9 cellular contexts compared by ENCODE assay signal in the genomic region with DNA sequence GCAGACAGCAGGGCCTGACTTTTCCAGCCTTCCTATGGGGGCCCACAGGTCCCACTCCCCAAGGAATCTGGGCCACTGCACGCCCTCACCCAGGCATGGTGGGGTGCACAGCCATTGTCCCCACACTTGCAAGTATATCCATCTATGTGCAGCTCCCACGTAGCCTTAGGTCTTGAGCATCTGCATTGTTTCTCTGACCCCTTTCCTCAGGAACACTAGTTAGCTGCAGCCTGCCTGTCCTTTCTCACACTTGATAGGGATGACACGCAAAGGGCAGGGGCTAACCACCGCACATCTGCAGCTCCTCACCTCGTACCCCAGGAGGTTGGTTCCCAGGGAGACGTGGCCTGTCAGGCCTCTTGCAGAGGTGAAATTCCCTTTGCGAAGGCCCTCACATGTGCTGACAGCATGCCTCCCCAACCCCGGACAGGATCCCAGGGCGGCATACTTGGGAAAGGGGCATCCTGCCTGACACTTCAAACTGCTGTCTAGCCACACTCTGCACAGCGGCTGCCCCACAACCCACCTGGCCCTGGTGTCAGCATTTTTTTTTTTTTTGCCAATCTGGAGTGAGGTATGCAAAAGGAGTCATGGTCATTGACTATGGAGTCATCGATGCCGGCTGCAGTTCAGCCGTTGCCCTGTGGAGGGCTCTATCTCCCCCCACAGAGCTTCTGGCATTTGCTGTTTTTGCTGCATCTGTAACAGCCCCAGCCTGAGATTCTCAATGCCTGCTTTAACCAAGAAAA. TPM values are rescaled to one million over a fixed set of nuclear protein-coding genes. Genes with fewer than 3 reads are reported as not detected.
A peak's percentile ranks its signal among the peaks of the same experiment; 100 is the strongest.
DNase-seq lines count a peak whose midpoint lies in the region; ATAC-seq and TF ChIP-seq lines count a peak whose summit lies in the region.
"Had no signal": no experiment of that assay in that cellular context is flagged by ENCODE, and none has a peak within 500 bp of the region (broad histone marks: within the 10 kb centered on the region; RNA-seq: fewer than 3 reads in every experiment).

No MANE protein-coding gene starts in this region.

- POLR2A ChIA-PET in naive thymus-derived CD4-positive, alpha-beta T cell (lab: Charles Lee) = interaction anchor here (1.1 kb wide), 1 partner anchor 58 kb away, joined by 3 read pairs; no protein-coding TSS in a partner anchor

- DNase-seq in NAMALWA (ENCODE audit: low spot score) (peak; percentile 79), esophagus squamous epithelium (lab: John Stamatoyannopoulos, UW) (no peak)
- DNase-seq in activated CD4-positive, alpha-beta T cell treated with anti-CD3 and anti-CD28 coated beads, Interleukin-2, amount 50 U/mL, for 4 hours = peak; percentile 29 to 39
- DNase-seq in naive thymus-derived CD4-positive, alpha-beta T cell = peak in 3 of 9 donors; percentile 22 to 34 (median 31)

- peak overlapping the region; percentile 8 to 89 (median 76) for H3K27ac Mint-ChIP-seq in naive thymus-derived CD4-positive, alpha-beta T cell

- H3K27me3 ChIP-seq in BLaER1 treated with 17β-estradiol and CSF1 and Interleukin-3, amounts not matched to agents 10 nM and 100 nM = no peaks in the 10 kb centered on the region
- no peaks in the 10 kb centered on the region for H3K27me3 ChIP-seq in esophagus squamous epithelium
- no peaks in the 10 kb centered on the region for H3K27me3 ChIP-seq in naive thymus-derived CD4-positive, alpha-beta T cell (ENCODE audit: control insufficient read depth in 2 of 2, insufficient read depth in 2 of 2, low read length in 2 of 2)
- H3K27me3 ChIP-seq: SJSA1 had no signal

- WGBS in esophagus squamous epithelium, 2 donors = 32 to 56% methylated on average over 5 to 11 of the region's 13 CpGs

- H3K36me3 ChIP-seq in BLaER1 treated with 17β-estradiol and CSF1 and Interleukin-3, amounts not matched to agents 10 nM and 100 nM = peaks cover 26 to 36% (median 33%) of the 10 kb centered on the region in 11 experiments
- H3K36me3 ChIP-seq in esophagus squamous epithelium = peaks cover 0 to 23% (median 12%) of the 10 kb centered on the region in 3 donors
- H3K36me3 ChIP-seq in naive thymus-derived CD4-positive, alpha-beta T cell (ENCODE audit: control insufficient read depth in 2 of 3, insufficient read depth in 3 of 3, low read length in 3 of 3) = peaks cover 0 to 20% (median 0%) of the 10 kb centered on the region in 3 experiments

- CTCF ChIA-PET in naive thymus-derived CD4-positive, alpha-beta T cell (lab: Charles Lee) = interaction anchor here (0.6 kb wide), 1 partner anchor 18 kb away, joined by 3 read pairs; no protein-coding TSS in a partner anchor

- H3K27me3 Mint-ChIP-seq in naive thymus-derived CD4-positive, alpha-beta T cell = peaks cover 0 to 4% (median 2%) of the 10 kb centered on the region in 5 donors

- no peaks in the 10 kb centered on the region for H3K9me3 Mint-ChIP-seq in naive thymus-derived CD4-positive, alpha-beta T cell

- TF ChIP-seq POLR2A in esophagus squamous epithelium (IDR thresholded peaks at IDR 0.05) = no peak

- H3K9me3 ChIP-seq in BLaER1 treated with 17β-estradiol and CSF1 and Interleukin-3, amounts not matched to agents 10 nM and 100 nM (replicated peaks in 1 of 11) = peaks cover 0 to 3% (median 0%) of the 10 kb centered on the region in 11 experiments; a peak in 3 of 22 replicates
- no peaks in the 10 kb centered on the region for H3K9me3 ChIP-seq in esophagus squamous epithelium
- no peaks in the 10 kb centered on the region for H3K9me3 ChIP-seq in naive thymus-derived CD4-positive, alpha-beta T cell (ENCODE audit: control insufficient read depth in 2 of 3, low read length in 3 of 3)
- H3K9me3 ChIP-seq: SJSA1 had no signal

- H3K4me2 ChIP-seq in BLaER1 treated with 17β-estradiol and CSF1 and Interleukin-3, amounts not matched to agents 10 nM and 100 nM = peak overlapping the region in 6 of 11 experiments; percentile 93 to 98 (median 96); a peak in 9 of 22 replicates

- peak overlapping the region; percentile 21 to 89 (median 73) for H3K4me3 Mint-ChIP-seq in naive thymus-derived CD4-positive, alpha-beta T cell

- H3K36me3 Mint-ChIP-seq in naive thymus-derived CD4-positive, alpha-beta T cell = peaks cover 0 to 2% (median 0%) of the 10 kb centered on the region in 5 donors

- H3K4me1 ChIP-seq in BLaER1 treated with 17β-estradiol and CSF1 and Interleukin-3, amounts not matched to agents 10 nM and 100 nM = peaks cover 38 to 62% (median 49%) of the 10 kb centered on the region in 10 experiments
- H3K4me1 ChIP-seq in esophagus squamous epithelium = peaks cover 33 to 58% (median 38%) of the 10 kb centered on the region in 3 donors
- peaks cover 10% of the 10 kb centered on the region in 2 donors for H3K4me1 ChIP-seq in naive thymus-derived CD4-positive, alpha-beta T cell (ENCODE audit: control insufficient read depth in 2 of 2, insufficient read depth in 2 of 2, low read length in 2 of 2)

- H3K4me3 ChIP-seq in BLaER1 treated with 17β-estradiol and CSF1 and Interleukin-3, amounts not matched to agents 10 nM and 100 nM = no peak overlapping the region
- no peak overlapping the region for H3K4me3 ChIP-seq in esophagus squamous epithelium
- no peak overlapping the region for H3K4me3 ChIP-seq in naive thymus-derived CD4-positive, alpha-beta T cell (ENCODE audit: low read length)
- H3K4me3 ChIP-seq: SJSA1 had no signal

- H3K9ac ChIP-seq in BLaER1 treated with 17β-estradiol and CSF1 and Interleukin-3, amounts not matched to agents 10 nM and 100 nM = no peak overlapping the region; a peak in 1 of 22 replicates

- peaks cover 0 to 63% (median 56%) of the 10 kb centered on the region in 11 experiments; a peak in 19 of 22 replicates for H4K20me1 ChIP-seq in BLaER1 treated with 17β-estradiol and CSF1 and Interleukin-3, amounts not matched to agents 10 nM and 100 nM

- peak; percentile 30 for ATAC-seq in GM18511 (IDR thresholded peaks at IDR 0.05; ENCODE audit: unreplicated experiment)
- peak; percentile 26 for ATAC-seq in naive thymus-derived CD4-positive, alpha-beta T cell
- ATAC-seq in HG03469 (IDR thresholded peaks at IDR 0.05; ENCODE audit: unreplicated experiment) = no peak
- ATAC-seq in HG03521 (IDR thresholded peaks at IDR 0.05; ENCODE audit: unreplicated experiment) = no peak

- peak; percentile 23 to 67 (median 60) for TF ChIP-seq CTCF in esophagus squamous epithelium (IDR thresholded peaks at IDR 0.05)

- H3K4me1 Mint-ChIP-seq in naive thymus-derived CD4-positive, alpha-beta T cell = peaks cover 12 to 43% (median 29%) of the 10 kb centered on the region in 7 donors

- H3K27ac ChIP-seq in BLaER1 treated with 17β-estradiol and CSF1 and Interleukin-3, amounts not matched to agents 10 nM and 100 nM = no peak overlapping the region
- peak overlapping the region in 1 of 4 donors; percentile 2 for H3K27ac ChIP-seq in esophagus squamous epithelium
- H3K27ac ChIP-seq in naive thymus-derived CD4-positive, alpha-beta T cell (ENCODE audit: low read depth, low read length) = peak overlapping the region; percentile 37
- H3K27ac ChIP-seq: SJSA1 had no signal

- intact Hi-C loops in esophagus squamous epithelium (cut with DNase I) = no loop called here
- intact Hi-C loops in naive thymus-derived CD4-positive, alpha-beta T cell (cut with micrococcal nuclease) = loop anchor here (1.0 to 10.0 kb wide), 6 partner anchors 32 to 785 kb away; a partner anchor contains a TSS

RNA-seq across cellular contexts. Expression of a gene that starts 5.0 kb away (rescaled TPM):
- total RNA-seq in esophagus squamous epithelium = 10 to 100 TPM; 13.4 to 20.0 (median 16.7) TPM
- total RNA-seq in naive thymus-derived CD4-positive, alpha-beta T cell = 10 to 100 TPM; 12.1 to 36.8 (median 26.3) TPM
- 10 to 100 TPM; 32.3 to 35.1 TPM for polyA plus RNA-seq in naive thymus-derived CD4-positive, alpha-beta T cell

RNA-seq across cellular contexts. Expression of a gene that starts 5.2 kb away (rescaled TPM):
- total RNA-seq in esophagus squamous epithelium = 10 to 100 TPM; 11.3 to 28.5 (median 20.2) TPM
- 10 to 100 TPM; 18.5 to 31.8 (median 27.8) TPM for total RNA-seq in naive thymus-derived CD4-positive, alpha-beta T cell
- 10 to 100 TPM; 46.9 to 69.5 TPM for polyA plus RNA-seq in naive thymus-derived CD4-positive, alpha-beta T cell

Comparison
In these comparisons a context has a peak if more than half of its experiments do, and no peak if none do; other contexts are left out.
1. ATAC-seq: peak in GM18511 (single experiment) and naive thymus-derived CD4-positive, alpha-beta T cell (single experiment); none in HG03469 (single experiment) and HG03521 (single experiment).